Comparison of ENCODE assay signal across 28 cellular contexts in the genomic region with DNA sequence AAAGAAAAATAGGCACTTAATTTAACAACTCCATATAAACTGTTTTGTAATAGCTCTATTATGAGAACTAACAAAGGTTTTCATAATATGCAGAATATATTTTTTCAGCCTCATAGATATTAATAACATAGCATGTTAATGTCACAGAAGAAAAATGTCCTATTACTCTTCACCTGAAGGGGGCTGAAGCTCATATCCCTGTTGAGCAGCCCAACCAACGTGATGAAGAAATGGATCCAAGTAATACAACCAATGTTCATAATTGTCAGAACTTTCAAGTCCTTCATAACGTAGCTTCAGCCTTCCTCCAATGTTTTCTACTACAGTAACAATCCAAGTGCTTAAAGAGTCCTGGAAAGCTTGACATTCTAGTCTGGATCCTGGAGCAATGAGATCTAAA. TPM values are rescaled to one million over a fixed set of nuclear protein-coding genes. Genes with fewer than 3 reads are reported as not detected.
DNase-seq lines count a peak whose midpoint lies in the region; ATAC-seq and TF ChIP-seq lines count a peak whose summit lies in the region.
"Had no signal": no experiment of that assay in that cellular context is flagged by ENCODE, and none has a peak within 500 bp of the region (broad histone marks: within the 10 kb centered on the region; RNA-seq: fewer than 3 reads in every experiment).

No MANE protein-coding gene starts in this region.

- ATAC-seq in T-helper 17 cell, result no peak
- no peak for ATAC-seq in HG03159 (IDR thresholded peaks at IDR 0.05; ENCODE audit: unreplicated experiment)
- ATAC-seq: activated naive CD4-positive, alpha-beta T cell treated with anti-CD3 and anti-CD28 coated beads, Interleukin-2, amount 50 U/mL, for 72 hours; sciatic nerve; upper lobe of right lung had no signal

- no peaks in the 10 kb centered on the region for H3K36me3 ChIP-seq in GM06990 (ENCODE audit: control insufficient read depth, insufficient read depth, low read length)
- H3K36me3 ChIP-seq: ascending aorta had no signal

- no peaks in the 10 kb centered on the region for H3K27me3 Mint-ChIP-seq in T-helper 17 cell
- H3K27me3 Mint-ChIP-seq in mesothelial cell of epicardium (ENCODE audit: low read depth), result no peaks in the 10 kb centered on the region
- H3K27me3 Mint-ChIP-seq: CD4-positive, alpha-beta T cell; central memory CD8-positive, alpha-beta T cell had no signal

- POLR2A ChIA-PET in HEK293T (lab: Yijun Ruan, JAX), result no interaction called here

- no peak overlapping the region for H3K4me3 ChIP-seq in GM06990 (replicated peaks; ENCODE audit: low read depth, low read length)
- H3K4me3 ChIP-seq: ascending aorta, GM23248, upper lobe of right lung had no signal

- TF ChIP-seq CTCF in GM06990 (IDR thresholded peaks at IDR 0.05; ENCODE audit: insufficient read depth, low read length, poor library complexity, severe bottlenecking) (peak; percentile 35), mesothelial cell of epicardium (IDR thresholded peaks at IDR 0.05; ENCODE audit: unreplicated experiment) (peak; percentile 29)

- CTCF ChIA-PET in HEK293T (lab: Yijun Ruan, JAX), result interaction anchor here (1.0 kb wide), 1 partner anchor 9 kb away, joined by 5 read pairs; no protein-coding TSS in a partner anchor

- H3K27me3 ChIP-seq in GM06990 (replicated peaks; ENCODE audit: control insufficient read depth, insufficient read depth, low read length), result no peaks in the 10 kb centered on the region
- H3K27me3 ChIP-seq: ascending aorta, upper lobe of right lung had no signal

- H3K36me3 Mint-ChIP-seq in T-helper 17 cell (ENCODE audit: low read depth) (no peaks in the 10 kb centered on the region), mesothelial cell of epicardium (no peaks in the 10 kb centered on the region)

- DNase-seq in GM06990 (ENCODE audit: extremely low read depth, insufficient read length), result no peak
- peak; percentile 4 for DNase-seq in HuH-7.5 (ENCODE audit: low spot score)
- DNase-seq in T-helper 17 cell, result no peak
- no peak for DNase-seq in mesothelial cell of epicardium (ENCODE audit: low spot score in 2 of 2, unreplicated experiment in 2 of 2)
- DNase-seq in KG1 (lab: John Stamatoyannopoulos, UW), result no peak
- DNase-seq in stimulated activated CD4-positive, alpha-beta T cell treated with anti-CD3 and anti-CD28 coated beads, Interleukin-2, amount 100 ng/mL, for 48 hours, result no peak
- no peak for DNase-seq in HEK293T (ENCODE audit: extremely low spot score)
- DNase-seq: activated CD4-positive, alpha-beta T cell treated with anti-CD3 and anti-CD28 coated beads for 4 hours; CD4-positive, alpha-beta T cell; DMS153; erythroblast; GDM1; GM23248; hypothalamus; KBM-7; NCI-H1092; NCI-H1930; NCI-H2227 treated with DMSO at 0.1 percent for 48 hours; NCI-H774; SHP77; stimulated activated CD4-positive, alpha-beta T cell treated with anti-CD3 and anti-CD28 coated beads, Interleukin-15, amount 100 ng/mL, for 24 hours; T-helper 1 cell; upper lobe of right lung had no signal

- H3K4me3 Mint-ChIP-seq in T-helper 17 cell, result no peak overlapping the region
- H3K4me3 Mint-ChIP-seq in mesothelial cell of epicardium, result no peak overlapping the region
- H3K4me3 Mint-ChIP-seq: CD4-positive, alpha-beta T cell; central memory CD8-positive, alpha-beta T cell had no signal

- H3K9me3 ChIP-seq in T-helper 17 cell (ENCODE audit: control insufficient read depth, low read length, poor library complexity, severe bottlenecking), result no peaks in the 10 kb centered on the region
- H3K9me3 ChIP-seq: ascending aorta, upper lobe of right lung had no signal

- no peaks in the 10 kb centered on the region for H3K9me3 Mint-ChIP-seq in mesothelial cell of epicardium
- H3K9me3 Mint-ChIP-seq: activated naive CD4-positive, alpha-beta T cell treated with anti-CD3 and anti-CD28 coated beads, Interleukin-2, amount 50 U/mL, for 72 hours; CD4-positive, alpha-beta T cell; central memory CD8-positive, alpha-beta T cell had no signal

- H3K4me1 Mint-ChIP-seq in T-helper 17 cell, result peaks cover 15% of the 10 kb centered on the region
- H3K4me1 Mint-ChIP-seq in mesothelial cell of epicardium, result no peaks in the 10 kb centered on the region

- H3K27ac Mint-ChIP-seq in T-helper 17 cell (peak overlapping the region; percentile 21), mesothelial cell of epicardium (no peak overlapping the region)
- H3K27ac Mint-ChIP-seq: activated naive CD4-positive, alpha-beta T cell treated with anti-CD3 and anti-CD28 coated beads, Interleukin-2, amount 50 U/mL, for 72 hours; CD4-positive, alpha-beta T cell had no signal

TF ChIP-seq in HEK293T, 16 proteins besides CTCF, POLR2A, EP300 and RAD21:
- TF ChIP-seq LEF1 (IDR thresholded peaks at IDR 0.05; ENCODE audit: borderline replicate concordance), result no peak
- no peak for TF ChIP-seq NFRKB (IDR thresholded peaks at IDR 0.05)
- no peak for TF ChIP-seq TARDBP (IDR thresholded peaks at IDR 0.05)
- TF ChIP-seq PKNOX1 (IDR thresholded peaks at IDR 0.05), result no peak
- no peak for TF ChIP-seq SUZ12 (IDR thresholded peaks at IDR 0.05)
- TF ChIP-seq SP1 (IDR thresholded peaks at IDR 0.05), result no peak
- no peak for TF ChIP-seq ZNF384 (IDR thresholded peaks at IDR 0.05)
- no peak for TF ChIP-seq BHLHE40 (IDR thresholded peaks at IDR 0.05; ENCODE audit: borderline replicate concordance)
- no peak for TF ChIP-seq L3MBTL2 (conservative IDR thresholded peaks at IDR 0.05)

RNA-seq across cellular contexts. Expression of gene STIMATE, which starts 34.5 kb away (rescaled TPM):
- total RNA-seq in T-helper 17 cell, result 10 to 100 TPM; 41.1 to 42.6 TPM
- total RNA-seq in mesothelial cell of epicardium, result 23.8 to 28.8 TPM (median 23.9 TPM) in 3 replicates
